12 cellular contexts compared by ENCODE assay signal in genomic region chr4:70402762-70403161, GRCh38.
"Had no signal": no experiment of that assay in that cellular context is flagged by ENCODE, and none has a peak within 500 bp of the region (broad histone marks: within the 10 kb centered on the region; RNA-seq: fewer than 3 reads in every experiment).

No MANE protein-coding gene starts in this region.

- H3K27me3 Mint-ChIP-seq: activated CD4-positive, alpha-beta memory T cell treated with anti-CD3 and anti-CD28 coated beads, Interleukin-2, amount 10 ng/mL, durations not matched to agents 7 days and 5 days had no signal

- H3K9me3 Mint-ChIP-seq: activated CD4-positive, alpha-beta memory T cell treated with anti-CD3 and anti-CD28 coated beads, Interleukin-2, amount 10 ng/mL, durations not matched to agents 7 days and 5 days; mesothelial cell of epicardium; neural progenitor cell had no signal

- H3K27ac Mint-ChIP-seq: activated CD4-positive, alpha-beta memory T cell treated with anti-CD3 and anti-CD28 coated beads, Interleukin-2, amount 10 ng/mL, durations not matched to agents 7 days and 5 days; activated T-cell treated with anti-CD3 and anti-CD28 coated beads, Interleukin-2, amount 50 U/mL, for 72 hours; mesothelial cell of epicardium; neural progenitor cell had no signal

- H3K4me3 Mint-ChIP-seq: activated CD4-positive, alpha-beta memory T cell treated with anti-CD3 and anti-CD28 coated beads, Interleukin-2, amount 10 ng/mL, durations not matched to agents 7 days and 5 days; activated T-cell treated with anti-CD3 and anti-CD28 coated beads, Interleukin-2, amount 50 U/mL, for 72 hours; mesothelial cell of epicardium; neural progenitor cell had no signal

- ATAC-seq: activated T-cell treated with anti-CD3 and anti-CD28 coated beads, Interleukin-2, amount 50 U/mL, for 72 hours; left cardiac atrium; lower lobe of right lung; pancreas; stimulated activated naive CD8-positive, alpha-beta T cell treated with anti-CD3 and anti-CD28 coated beads, Interleukin-15, Interleukin-2, amounts not matched to agents 100 U/mL and 50 U/mL, for 24 hours had no signal

- H3K36me3 Mint-ChIP-seq: mesothelial cell of epicardium, neural progenitor cell had no signal

- H3K4me1 Mint-ChIP-seq: activated CD4-positive, alpha-beta memory T cell treated with anti-CD3 and anti-CD28 coated beads, Interleukin-2, amount 10 ng/mL, durations not matched to agents 7 days and 5 days; mesothelial cell of epicardium; neural progenitor cell had no signal

- DNase-seq: activated CD4-positive, alpha-beta memory T cell treated with anti-CD3 and anti-CD28 coated beads, Interleukin-2, amount 10 ng/mL, durations not matched to agents 7 days and 5 days; activated T-cell treated with anti-CD3 and anti-CD28 coated beads, Interleukin-2, amount 50 U/mL, for 72 hours; foreskin melanocyte; head of caudate nucleus; left cardiac atrium; lower lobe of right lung; pancreas; stimulated activated CD4-positive, alpha-beta T cell treated with anti-CD3 and anti-CD28 coated beads, Interleukin-2, amount 100 ng/mL, for 48 hours; stimulated activated naive CD8-positive, alpha-beta T cell treated with anti-CD3 and anti-CD28 coated beads, Interleukin-15, Interleukin-2, amounts not matched to agents 100 U/mL and 50 U/mL, for 24 hours; upper lobe of left lung had no signal
